8 cellular contexts compared by ENCODE assay signal in the genomic region with DNA sequence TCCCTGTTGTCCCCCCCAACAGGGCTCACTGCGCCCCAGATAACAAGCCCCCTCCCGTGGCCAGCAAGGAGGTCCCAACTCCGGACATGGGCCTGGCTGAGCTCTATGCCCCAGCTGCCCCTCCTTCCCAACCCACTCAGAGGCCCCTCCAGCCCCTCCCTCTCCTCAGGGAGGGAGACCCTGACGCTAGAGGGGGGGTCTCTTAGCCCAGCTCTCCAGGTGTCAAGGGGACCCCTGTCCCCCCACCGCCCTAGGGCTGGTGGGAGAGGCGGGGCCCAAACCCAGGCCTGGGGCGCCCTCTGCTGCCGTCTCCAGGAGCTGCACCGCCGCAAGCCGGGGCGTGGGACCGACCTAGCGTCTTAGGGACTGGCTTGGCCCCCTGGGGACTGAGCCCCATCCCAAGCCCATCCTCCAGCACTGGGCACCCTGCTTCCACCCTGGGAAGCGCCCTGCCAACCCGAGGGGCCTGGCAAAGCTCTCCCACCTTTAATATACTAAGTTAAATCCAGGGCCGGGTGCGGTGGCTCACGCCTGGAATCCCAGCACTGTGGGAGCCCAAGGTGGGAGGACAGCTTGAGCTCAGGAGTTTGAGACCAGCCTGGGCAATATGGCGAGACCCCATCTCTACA.
A peak's percentile ranks its signal among the peaks of the same experiment; 100 is the strongest.
DNase-seq lines count a peak whose midpoint lies in the region; ATAC-seq and TF ChIP-seq lines count a peak whose summit lies in the region.

No MANE protein-coding gene starts in this region.

- TF ChIP-seq CTCF in GM12875 (IDR thresholded peaks at IDR 0.05; ENCODE audit: borderline replicate concordance, insufficient read depth, low read depth, low read length) = peak; percentile 90
- peak; percentile 56 for TF ChIP-seq CTCF in fibroblast of mammary gland (conservative IDR thresholded peaks at IDR 0.05; ENCODE audit: control insufficient read depth, insufficient read depth, low read depth, low read length)

- H3K4me3 ChIP-seq in GM12875 (ENCODE audit: low read depth, low read length) = no peak overlapping the region
- no peak overlapping the region for H3K4me3 ChIP-seq in fibroblast of mammary gland (ENCODE audit: control insufficient read depth, low read depth, low read length)

- intact Hi-C loops in posterior cingulate gyrus (cut with DNase I) = no loop called here

- DNase-seq in NCI-H2196 (lab: John Stamatoyannopoulos, UW; ENCODE audit: unreplicated experiment) = peak; percentile 48
- DNase-seq in activated T-cell treated with anti-CD3 and anti-CD28 coated beads for 48 hours (ENCODE audit: low read depth) = peak; percentile 71
- DNase-seq in fibroblast of mammary gland (ENCODE audit: low read depth) = no peak
- DNase-seq in posterior cingulate gyrus = peak in 6 of 10 donors; percentile 47 to 92 (median 54)
- no peak for DNase-seq in kidney glomerular epithelial cell (lab: John Stamatoyannopoulos, UW)

- ATAC-seq in GM21515 (IDR thresholded peaks at IDR 0.05; ENCODE audit: unreplicated experiment) (no peak), HG02885 (IDR thresholded peaks at IDR 0.05; ENCODE audit: poor library complexity, unreplicated experiment) (no peak)

Comparison
In these comparisons a context has a peak if more than half of its experiments do, and no peak if none do; other contexts are left out.
1. DNase-seq: peak in NCI-H2196 (single experiment), activated T-cell treated with anti-CD3 and anti-CD28 coated beads for 48 hours (single experiment) and posterior cingulate gyrus (6 of 10); none in fibroblast of mammary gland (single experiment) and kidney glomerular epithelial cell (single experiment).